8 cellular contexts compared by ENCODE assay signal in genomic region chr3:50350527-50351317, GRCh38. TPM values are rescaled to one million over a fixed set of nuclear protein-coding genes. Genes with fewer than 3 reads are reported as not detected.
A peak's percentile ranks its signal among the peaks of the same experiment; 100 is the strongest.
DNase-seq lines count a peak whose midpoint lies in the region; ATAC-seq and TF ChIP-seq lines count a peak whose summit lies in the region.

Gene CYB561D2 (plus strand): TSS chr3:50350862. CDS start chr3:50351434, 572 bp downstream.
Gene NPRL2 (minus strand): TSS chr3:50350775. CDS start chr3:50350652, 123 bp downstream.

- H3K4me3 ChIP-seq in Peyer's patch (peak within 1 kb of the TSS; percentile 71 to 74 (median 72)), esophagus (ENCODE audit: low read depth in 1 of 2, low read length in 2 of 2) (peak within 1 kb of the TSS; percentile 68 to 71), muscle layer of colon (ENCODE audit: low read depth in 1 of 2, low read length in 2 of 2) (peak within 1 kb of the TSS; percentile 66 to 91)

- H3K4me1 ChIP-seq in Peyer's patch (peaks cover 3 to 41% (median 17%) of the 10 kb centered on the region in 4 donors), esophagus (ENCODE audit: control insufficient read depth in 2 of 2, insufficient read depth in 2 of 2, low read length in 1 of 2) (peaks cover 4 to 25% of the 10 kb centered on the region in 2 donors), muscle layer of colon (ENCODE audit: insufficient read depth, low read length) (peaks cover 29% of the 10 kb centered on the region)

- peak; percentile 75 for DNase-seq in DMS79 (lab: John Stamatoyannopoulos, UW)
- DNase-seq in Peyer's patch: peak; percentile 96 to 99 (median 99)
- peak; percentile 100 for DNase-seq in activated T-cell treated with anti-CD3 and anti-CD28 coated beads, Interleukin-2, amount 50 U/mL, for 48 hours
- DNase-seq in stimulated activated CD8-positive, alpha-beta memory T cell treated with anti-CD3 and anti-CD28 coated beads, Interleukin-7, amount 100 ng/mL, for 1 hour (ENCODE audit: low read depth in 2 of 2): peak; percentile 98 to 99

- peak; percentile 77 for ATAC-seq in GM21737 (IDR thresholded peaks at IDR 0.05; ENCODE audit: unreplicated experiment)

- TF ChIP-seq POLR2A in Peyer's patch (IDR thresholded peaks at IDR 0.05): peak; percentile 91 to 94

- 0 to 1% methylated on average over 64 of the region's 64 CpGs for WGBS in esophagus, 2 donors

- H3K36me3 ChIP-seq in KOPT-K1 (ENCODE audit: insufficient read depth, low read length) (peaks cover 63% of the 10 kb centered on the region), Peyer's patch (peaks cover 0 to 44% (median 0%) of the 10 kb centered on the region in 3 donors), esophagus (ENCODE audit: control insufficient read depth in 2 of 2, insufficient read depth in 2 of 2, low read length in 1 of 2) (peaks cover 20 to 36% of the 10 kb centered on the region in 2 donors), muscle layer of colon (ENCODE audit: insufficient read depth, low read length) (peaks cover 39% of the 10 kb centered on the region)

- H3K27ac ChIP-seq in KOPT-K1 (ENCODE audit: low read depth, low read length, poor library complexity, severe bottlenecking): peak within 1 kb of the TSS; percentile 78
- peak within 1 kb of the TSS; percentile 91 to 95 (median 92) for H3K27ac ChIP-seq in Peyer's patch
- peak within 1 kb of the TSS; percentile 88 to 95 for H3K27ac ChIP-seq in esophagus (ENCODE audit: low read depth in 2 of 2, low read length in 1 of 2)
- H3K27ac ChIP-seq in muscle layer of colon (ENCODE audit: low read depth, low read length): peak within 1 kb of the TSS; percentile 43

- H3K27me3 ChIP-seq in Peyer's patch (no peaks in the 10 kb centered on the region), esophagus (ENCODE audit: control insufficient read depth in 1 of 2, insufficient read depth in 2 of 2, low read length in 2 of 2) (no peaks in the 10 kb centered on the region), muscle layer of colon (ENCODE audit: control insufficient read depth in 1 of 2, insufficient read depth in 2 of 2, low read length in 2 of 2) (no peaks in the 10 kb centered on the region)

- peak in 1 of 6 experiments; percentile 13 for TF ChIP-seq CTCF in Peyer's patch (IDR thresholded peaks at IDR 0.05)

- H3K9me3 ChIP-seq in KOPT-K1 (ENCODE audit: insufficient read depth, low read length, poor library complexity, severe bottlenecking) (no peaks in the 10 kb centered on the region), Peyer's patch (no peaks in the 10 kb centered on the region), esophagus (ENCODE audit: control insufficient read depth in 2 of 2, insufficient read depth in 1 of 2, low read depth in 1 of 2, low read length in 1 of 2) (no peaks in the 10 kb centered on the region), muscle layer of colon (ENCODE audit: low read length) (no peaks in the 10 kb centered on the region)

- H3K9ac ChIP-seq in muscle layer of colon (ENCODE audit: low read length): peak within 1 kb of the TSS; percentile 71

RNA-seq across cellular contexts. Expression of gene CYB561D2, which starts in this region (rescaled TPM):
- 10 to 100 TPM; 22.3 to 69.5 (median 38.6) TPM for total RNA-seq in Peyer's patch
- 10 to 100 TPM; 12.8 to 21.8 TPM for polyA plus RNA-seq in esophagus

RNA-seq across cellular contexts. Expression of gene NPRL2, which starts in this region (rescaled TPM):
- 10 to 100 TPM; 19.1 to 45.4 (median 28.3) TPM for total RNA-seq in Peyer's patch
- 10 to 100 TPM; 14.9 to 16.4 TPM for polyA plus RNA-seq in esophagus

Comparison
In these comparisons a context has a peak if more than half of its experiments do, and no peak if none do; other contexts are left out.
1. Peak in every context shown above with its lines: DNase-seq, ATAC-seq, H3K4me3 ChIP-seq and H3K27ac ChIP-seq.